ENCODE assay signal across 10 cellular contexts in the genomic region with DNA sequence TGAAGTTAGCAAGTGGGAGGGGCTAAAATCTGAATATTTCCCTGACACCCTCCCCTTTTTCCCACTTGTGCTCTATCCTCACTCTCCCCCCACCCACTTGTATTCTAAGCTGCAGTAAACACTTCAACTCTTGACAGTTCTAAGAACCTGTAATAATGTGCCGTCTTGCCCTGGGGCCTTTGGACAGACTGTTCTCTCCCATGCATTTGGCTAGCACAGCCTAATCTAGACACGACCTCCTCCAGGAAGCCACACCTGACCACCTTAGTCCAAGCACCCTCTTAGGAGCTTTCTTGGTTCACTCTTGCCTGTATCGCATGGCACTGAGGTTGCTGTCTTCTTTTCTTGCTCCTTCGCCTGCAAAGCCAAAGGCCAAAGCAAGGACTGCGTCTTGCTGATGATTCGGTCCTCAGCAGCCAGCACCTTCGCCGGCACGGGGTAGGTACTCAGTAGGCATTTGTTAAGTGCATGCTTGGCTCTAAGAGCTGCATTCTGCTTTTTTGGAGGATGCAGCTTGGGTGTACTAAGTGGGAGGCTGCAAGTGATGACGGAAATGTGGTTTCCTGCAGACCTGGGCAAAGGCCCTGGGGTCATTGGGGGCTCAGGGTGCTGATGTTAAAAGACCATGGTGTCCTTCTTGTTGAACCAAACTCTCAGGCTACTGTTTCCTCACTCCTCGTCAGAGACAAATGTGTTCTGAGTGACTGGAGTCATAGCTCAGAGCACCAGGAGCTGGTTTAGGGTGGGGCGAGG. TPM values are rescaled to one million over a fixed set of nuclear protein-coding genes. Genes with fewer than 3 reads are reported as not detected.
DNase-seq lines count a peak whose midpoint lies in the region; ATAC-seq and TF ChIP-seq lines count a peak whose summit lies in the region.
"Had no signal": no experiment of that assay in that cellular context is flagged by ENCODE, and none has a peak within 500 bp of the region (broad histone marks: within the 10 kb centered on the region; RNA-seq: fewer than 3 reads in every experiment).

No MANE protein-coding gene starts in this region.

- no peak for DNase-seq in heart left ventricle
- DNase-seq in right atrium auricular region (ENCODE audit: low spot score), result no peak
- no peak for DNase-seq in activated T-helper 1 cell treated with anti-CD3 and anti-CD28 coated beads, Interleukin-12 subunit alpha, Interleukin-12 subunit beta, Interleukin-2, Interleukin-4 antibody, amounts not matched to agents 30 ng/mL and 10 ng/mL and 1 ng/mL, durations not matched to agents 14 hours and 24 hours and 36 hours (ENCODE audit: low spot score)
- DNase-seq in transverse colon, result no peak
- no peak for DNase-seq in DMS79 (lab: John Stamatoyannopoulos, UW)
- DNase-seq in NOMO-1 treated with dmso at 0.1 percent for 144 hours (lab: John Stamatoyannopoulos, UW; ENCODE audit: unreplicated experiment), result no peak
- no peak for DNase-seq in EL
- DNase-seq: NCI-H1694, SK-N-SH had no signal

- H3K9me3 ChIP-seq in heart left ventricle, result no peaks in the 10 kb centered on the region
- H3K9me3 ChIP-seq in right atrium auricular region, result no peaks in the 10 kb centered on the region
- no peaks in the 10 kb centered on the region for H3K9me3 ChIP-seq in iPS-18a (ENCODE audit: control insufficient read depth, low read depth, low read length)
- no peaks in the 10 kb centered on the region for H3K9me3 ChIP-seq in transverse colon
- H3K9me3 ChIP-seq: SK-N-SH had no signal

- H3K36me3 ChIP-seq in heart left ventricle (no peaks in the 10 kb centered on the region), right atrium auricular region (no peaks in the 10 kb centered on the region), iPS-18a (ENCODE audit: control insufficient read depth, low read depth, low read length) (no peaks in the 10 kb centered on the region), transverse colon (no peaks in the 10 kb centered on the region)

- H3K27me3 ChIP-seq in heart left ventricle, result no peaks in the 10 kb centered on the region
- H3K27me3 ChIP-seq in right atrium auricular region, result no peaks in the 10 kb centered on the region
- H3K27me3 ChIP-seq in iPS-18a (ENCODE audit: control insufficient read depth, insufficient read depth, low read length), result peaks cover 12% of the 10 kb centered on the region
- H3K27me3 ChIP-seq in transverse colon, result no peaks in the 10 kb centered on the region

- TF ChIP-seq CTCF in heart left ventricle (IDR thresholded peaks at IDR 0.05), result no peak
- no peak for TF ChIP-seq CTCF in right atrium auricular region (IDR thresholded peaks at IDR 0.05)
- no peak for TF ChIP-seq CTCF in transverse colon (IDR thresholded peaks at IDR 0.05)

- TF ChIP-seq POLR2A in heart left ventricle (IDR thresholded peaks at IDR 0.05), result no peak
- no peak for TF ChIP-seq POLR2A in transverse colon (IDR thresholded peaks at IDR 0.05)

- ATAC-seq in heart left ventricle, result no peak

- peaks cover 0 to 44% (median 22%) of the 10 kb centered on the region in 12 donors for H3K4me1 ChIP-seq in heart left ventricle
- H3K4me1 ChIP-seq in right atrium auricular region, result peaks cover 0 to 32% of the 10 kb centered on the region in 2 donors
- H3K4me1 ChIP-seq in iPS-18a (ENCODE audit: control insufficient read depth, low read depth, low read length), result peaks cover 8% of the 10 kb centered on the region
- peaks cover 11 to 47% (median 39%) of the 10 kb centered on the region in 4 donors for H3K4me1 ChIP-seq in transverse colon

- 60 to 70% (median 65%) methylated on average over 10 to 12 of the region's 12 CpGs for WGBS in heart left ventricle, 4 donors
- 64 to 77% methylated on average over 4 to 12 of the region's 12 CpGs for WGBS in transverse colon (ENCODE audit: low coverage in 1 of 2), 2 donors

- H3K27ac ChIP-seq in heart left ventricle, result peak overlapping the region in 7 of 12 donors; percentile 36 to 95 (median 80)
- peak overlapping the region in 1 of 2 donors; percentile 83 for H3K27ac ChIP-seq in right atrium auricular region
- H3K27ac ChIP-seq in iPS-18a (ENCODE audit: low read length), result no peak overlapping the region
- peak overlapping the region; percentile 85 to 96 (median 93) for H3K27ac ChIP-seq in transverse colon

- H3K9me3 Mint-ChIP-seq in activated T-helper 1 cell treated with anti-CD3 and anti-CD28 coated beads, Interleukin-12 subunit alpha, Interleukin-12 subunit beta, Interleukin-2, Interleukin-4 antibody, amounts not matched to agents 30 ng/mL and 10 ng/mL and 1 ng/mL, durations not matched to agents 14 hours and 24 hours and 36 hours, result no peaks in the 10 kb centered on the region

- peak overlapping the region; percentile 43 for H3K27ac Mint-ChIP-seq in activated T-helper 1 cell treated with anti-CD3 and anti-CD28 coated beads, Interleukin-12 subunit alpha, Interleukin-12 subunit beta, Interleukin-2, Interleukin-4 antibody, amounts not matched to agents 30 ng/mL and 10 ng/mL and 1 ng/mL, durations not matched to agents 14 hours and 24 hours and 36 hours

- in situ Hi-C loops in transverse colon (cut with MboI; ENCODE audit: low pct_ligation_motif_present in 1 of 4, low pct_unique_long_range_greater_than_20kb in 1 of 4, low sequenced_read_pairs in 3 of 4), result no loop called here

- intact Hi-C loops in heart left ventricle (cut with DNase I) (loop anchor here in 1 of 10 donors (5.0 kb wide), 1 partner anchor 68 kb away; no protein-coding TSS in a partner anchor), transverse colon (cut with DNase I; ENCODE audit: low total_unique reads) (no loop called here)
- intact Hi-C loops in activated T-helper 1 cell treated with anti-CD3 and anti-CD28 coated beads, Interleukin-12 subunit alpha, Interleukin-12 subunit beta, Interleukin-2, Interleukin-4 antibody, amounts not matched to agents 30 ng/mL and 10 ng/mL and 1 ng/mL, durations not matched to agents 14 hours and 24 hours and 36 hours (cut with micrococcal nuclease), result no loop called here

- H3K4me1 Mint-ChIP-seq in activated T-helper 1 cell treated with anti-CD3 and anti-CD28 coated beads, Interleukin-12 subunit alpha, Interleukin-12 subunit beta, Interleukin-2, Interleukin-4 antibody, amounts not matched to agents 30 ng/mL and 10 ng/mL and 1 ng/mL, durations not matched to agents 14 hours and 24 hours and 36 hours (ENCODE audit: low read depth), result peaks cover 27% of the 10 kb centered on the region

- peak overlapping the region; percentile 32 for H3K4me3 Mint-ChIP-seq in activated T-helper 1 cell treated with anti-CD3 and anti-CD28 coated beads, Interleukin-12 subunit alpha, Interleukin-12 subunit beta, Interleukin-2, Interleukin-4 antibody, amounts not matched to agents 30 ng/mL and 10 ng/mL and 1 ng/mL, durations not matched to agents 14 hours and 24 hours and 36 hours

- peaks cover 12% of the 10 kb centered on the region for H3K27me3 Mint-ChIP-seq in activated T-helper 1 cell treated with anti-CD3 and anti-CD28 coated beads, Interleukin-12 subunit alpha, Interleukin-12 subunit beta, Interleukin-2, Interleukin-4 antibody, amounts not matched to agents 30 ng/mL and 10 ng/mL and 1 ng/mL, durations not matched to agents 14 hours and 24 hours and 36 hours (ENCODE audit: insufficient read depth)

- peaks cover 1% of the 10 kb centered on the region for H3K36me3 Mint-ChIP-seq in activated T-helper 1 cell treated with anti-CD3 and anti-CD28 coated beads, Interleukin-12 subunit alpha, Interleukin-12 subunit beta, Interleukin-2, Interleukin-4 antibody, amounts not matched to agents 30 ng/mL and 10 ng/mL and 1 ng/mL, durations not matched to agents 14 hours and 24 hours and 36 hours (ENCODE audit: low read depth)

- H3K4me3 ChIP-seq in heart left ventricle, result peak overlapping the region in 3 of 12 donors; percentile 74 to 84 (median 77)
- H3K4me3 ChIP-seq in right atrium auricular region, result peak overlapping the region in 1 of 2 donors; percentile 82
- peak overlapping the region; percentile 85 for H3K4me3 ChIP-seq in iPS-18a (ENCODE audit: low read length)
- no peak overlapping the region for H3K4me3 ChIP-seq in transverse colon

- no peak for TF ChIP-seq EP300 in transverse colon (IDR thresholded peaks at IDR 0.05; ENCODE audit: low read depth)

- no peak overlapping the region for H3K9ac ChIP-seq in iPS-18a (ENCODE audit: low read length)
- H3K9ac ChIP-seq: SK-N-SH had no signal

RNA-seq across cellular contexts. Expression of a gene that starts 2.0 kb away (rescaled TPM):
- 10 to 100 TPM in 1 of 9 donors, 1 to 10 TPM in 8; 2.9 to 22.4 (median 5.9) TPM for total RNA-seq in heart left ventricle
- polyA plus RNA-seq in heart left ventricle, result 1 to 10 TPM; 3.4 to 6.1 TPM
- 1 to 10 TPM; 3.4 to 5.2 TPM for total RNA-seq in right atrium auricular region
- total RNA-seq in activated T-helper 1 cell treated with anti-CD3 and anti-CD28 coated beads, Interleukin-12 subunit alpha, Interleukin-12 subunit beta, Interleukin-2, Interleukin-4 antibody, amounts not matched to agents 30 ng/mL and 10 ng/mL and 1 ng/mL, durations not matched to agents 14 hours and 24 hours and 36 hours, result 22.6 and 23.1 TPM in 2 replicates
- total RNA-seq in transverse colon, result 10 to 100 TPM; 27.3 to 43.4 (median 35.6) TPM
